14 cellular contexts compared by ENCODE assay signal in genomic region chr7:50121269-50121668, GRCh38. TPM values are rescaled to one million over a fixed set of nuclear protein-coding genes. Genes with fewer than 3 reads are reported as not detected.
DNase-seq lines count a peak whose midpoint lies in the region; ATAC-seq and TF ChIP-seq lines count a peak whose summit lies in the region.
"Had no signal": no experiment of that assay in that cellular context is flagged by ENCODE, and none has a peak within 500 bp of the region (broad histone marks: within the 10 kb centered on the region; RNA-seq: fewer than 3 reads in every experiment).

No MANE protein-coding gene starts in this region.

- no peaks in the 10 kb centered on the region for H3K27me3 Mint-ChIP-seq in activated B cell treated with CpG ODN at 0.5 μM for 24 hours

- no peak overlapping the region for H3K4me3 Mint-ChIP-seq in activated B cell treated with CpG ODN at 0.5 μM for 24 hours
- H3K4me3 Mint-ChIP-seq in stimulated activated effector memory CD8-positive, alpha-beta T cell treated with anti-CD3 and anti-CD28 coated beads, Interleukin-12 subunit alpha, Interleukin-12 subunit beta, amount 100 ng/mL, for 72 hours = no peak overlapping the region
- H3K4me3 Mint-ChIP-seq: T-helper 17 cell had no signal

- ATAC-seq in GM18870 (IDR thresholded peaks at IDR 0.05; ENCODE audit: unreplicated experiment) (peak; percentile 88), GM21576 (IDR thresholded peaks at IDR 0.05; ENCODE audit: unreplicated experiment) (peak; percentile 87), HG03175 (IDR thresholded peaks at IDR 0.05; ENCODE audit: unreplicated experiment) (peak; percentile 78), activated B cell treated with CpG ODN at 0.5 μM for 24 hours (ENCODE audit: low read depth) (peak; percentile 67)
- ATAC-seq in stimulated activated effector memory CD8-positive, alpha-beta T cell treated with anti-CD3 and anti-CD28 coated beads, Interleukin-12 subunit alpha, Interleukin-12 subunit beta, amount 100 ng/mL, for 72 hours = no peak
- ATAC-seq in activated CD4-positive, CD25-positive, alpha-beta regulatory T cell treated with anti-CD3 and anti-CD28 coated beads, Interleukin-2, amount 50 U/mL, for 24 hours = no peak
- ATAC-seq: T-helper 17 cell had no signal

- no peaks in the 10 kb centered on the region for H3K36me3 Mint-ChIP-seq in activated B cell treated with CpG ODN at 0.5 μM for 24 hours (ENCODE audit: low read depth)
- no peaks in the 10 kb centered on the region for H3K36me3 Mint-ChIP-seq in stimulated activated effector memory CD8-positive, alpha-beta T cell treated with anti-CD3 and anti-CD28 coated beads, Interleukin-12 subunit alpha, Interleukin-12 subunit beta, amount 100 ng/mL, for 72 hours

- DNase-seq in activated B cell treated with CpG ODN at 0.5 μM for 24 hours (no peak), HEK293T (ENCODE audit: extremely low spot score) (no peak)
- no peak for DNase-seq in stimulated activated effector memory CD8-positive, alpha-beta T cell treated with anti-CD3 and anti-CD28 coated beads, Interleukin-12 subunit alpha, Interleukin-12 subunit beta, amount 100 ng/mL, for 72 hours (ENCODE audit: low spot score in 2 of 2)
- DNase-seq in activated CD4-positive, CD25-positive, alpha-beta regulatory T cell treated with anti-CD3 and anti-CD28 coated beads, Interleukin-2, amount 50 U/mL, for 72 hours = no peak
- DNase-seq: COR-L47, esophagus squamous epithelium, IMR-90, NCI-H2227 treated with DMSO at 0.1 percent for 48 hours, stomach, T-helper 17 cell had no signal

- POLR2A ChIA-PET in activated B cell treated with CpG ODN at 0.5 μM for 24 hours (lab: Charles Lee) = no interaction called here
- POLR2A ChIA-PET in HEK293T (lab: Yijun Ruan, JAX) = no interaction called here

- peaks cover 21% of the 10 kb centered on the region for H3K4me1 Mint-ChIP-seq in activated B cell treated with CpG ODN at 0.5 μM for 24 hours
- H3K4me1 Mint-ChIP-seq in stimulated activated effector memory CD8-positive, alpha-beta T cell treated with anti-CD3 and anti-CD28 coated beads, Interleukin-12 subunit alpha, Interleukin-12 subunit beta, amount 100 ng/mL, for 72 hours = no peaks in the 10 kb centered on the region
- H3K4me1 Mint-ChIP-seq: T-helper 17 cell had no signal

- TF ChIP-seq CTCF in activated B cell treated with CpG ODN at 0.5 μM for 24 hours (IDR thresholded peaks at IDR 0.05) = no peak

- CTCF ChIA-PET in activated B cell treated with CpG ODN at 0.5 μM for 24 hours (lab: Charles Lee) = interaction anchor here (2.2 to 3.0 kb wide), 2 partner anchors 247 to 1040 kb away, joined by 6 to 10 read pairs; no protein-coding TSS in a partner anchor
- CTCF ChIA-PET in HEK293T (lab: Yijun Ruan, JAX) = no interaction called here

- no peaks in the 10 kb centered on the region for H3K9me3 Mint-ChIP-seq in activated B cell treated with CpG ODN at 0.5 μM for 24 hours
- no peaks in the 10 kb centered on the region for H3K9me3 Mint-ChIP-seq in stimulated activated effector memory CD8-positive, alpha-beta T cell treated with anti-CD3 and anti-CD28 coated beads, Interleukin-12 subunit alpha, Interleukin-12 subunit beta, amount 100 ng/mL, for 72 hours

- H3K27ac Mint-ChIP-seq in activated B cell treated with CpG ODN at 0.5 μM for 24 hours = peak overlapping the region; percentile 30
- H3K27ac Mint-ChIP-seq in stimulated activated effector memory CD8-positive, alpha-beta T cell treated with anti-CD3 and anti-CD28 coated beads, Interleukin-12 subunit alpha, Interleukin-12 subunit beta, amount 100 ng/mL, for 72 hours = no peak overlapping the region
- H3K27ac Mint-ChIP-seq: T-helper 17 cell had no signal

- intact Hi-C loops in activated B cell treated with CpG ODN at 0.5 μM for 24 hours (cut with micrococcal nuclease) = loop anchor here (2.0 kb wide), 1 partner anchor 22 kb away; no protein-coding TSS in a partner anchor

TF ChIP-seq in HEK293T, 16 proteins besides CTCF, POLR2A, EP300 and RAD21:
- TF ChIP-seq SUZ12 (IDR thresholded peaks at IDR 0.05) (no peak), ARNT (IDR thresholded peaks at IDR 0.05) (no peak), TARDBP (IDR thresholded peaks at IDR 0.05) (no peak), FOXM1 (IDR thresholded peaks at IDR 0.05; ENCODE audit: borderline replicate concordance) (no peak), SP1 (IDR thresholded peaks at IDR 0.05) (no peak), HDGF (IDR thresholded peaks at IDR 0.05; ENCODE audit: borderline replicate concordance) (no peak), NFRKB (IDR thresholded peaks at IDR 0.05) (no peak), CTBP1 (IDR thresholded peaks at IDR 0.05; ENCODE audit: borderline replicate concordance) (no peak)
- TF ChIP-seq, protein P1, sequence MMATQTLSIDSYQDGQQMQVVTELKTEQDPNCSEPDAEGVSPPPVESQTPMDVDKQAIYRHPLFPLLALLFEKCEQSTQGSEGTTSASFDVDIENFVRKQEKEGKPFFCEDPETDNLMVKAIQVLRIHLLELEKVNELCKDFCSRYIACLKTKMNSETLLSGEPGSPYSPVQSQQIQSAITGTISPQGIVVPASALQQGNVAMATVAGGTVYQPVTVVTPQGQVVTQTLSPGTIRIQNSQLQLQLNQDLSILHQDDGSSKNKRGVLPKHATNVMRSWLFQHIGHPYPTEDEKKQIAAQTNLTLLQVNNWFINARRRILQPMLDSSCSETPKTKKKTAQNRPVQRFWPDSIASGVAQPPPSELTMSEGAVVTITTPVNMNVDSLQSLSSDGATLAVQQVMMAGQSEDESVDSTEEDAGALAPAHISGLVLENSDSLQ (IDR thresholded peaks at IDR 0.05) = no peak

RNA-seq across cellular contexts. Expression of gene ZPBP, which starts 28.2 kb away (rescaled TPM):
- total RNA-seq in activated B cell treated with CpG ODN at 0.5 μM for 24 hours = not detected in 2 replicates
- total RNA-seq: esophagus squamous epithelium, IMR-90, stomach, T-helper 17 cell had no signal

Comparison
In these comparisons a context has a peak if more than half of its experiments do, and no peak if none do; other contexts are left out.
1. ATAC-seq: peak in GM18870 (single experiment), GM21576 (single experiment), HG03175 (single experiment) and activated B cell treated with CpG ODN at 0.5 μM for 24 hours (single experiment); none in stimulated activated effector memory CD8-positive, alpha-beta T cell treated with anti-CD3 and anti-CD28 coated beads, Interleukin-12 subunit alpha, Interleukin-12 subunit beta, amount 100 ng/mL, for 72 hours (single experiment) and activated CD4-positive, CD25-positive, alpha-beta regulatory T cell treated with anti-CD3 and anti-CD28 coated beads, Interleukin-2, amount 50 U/mL, for 24 hours (0 of 2).